In the genomic region with DNA sequence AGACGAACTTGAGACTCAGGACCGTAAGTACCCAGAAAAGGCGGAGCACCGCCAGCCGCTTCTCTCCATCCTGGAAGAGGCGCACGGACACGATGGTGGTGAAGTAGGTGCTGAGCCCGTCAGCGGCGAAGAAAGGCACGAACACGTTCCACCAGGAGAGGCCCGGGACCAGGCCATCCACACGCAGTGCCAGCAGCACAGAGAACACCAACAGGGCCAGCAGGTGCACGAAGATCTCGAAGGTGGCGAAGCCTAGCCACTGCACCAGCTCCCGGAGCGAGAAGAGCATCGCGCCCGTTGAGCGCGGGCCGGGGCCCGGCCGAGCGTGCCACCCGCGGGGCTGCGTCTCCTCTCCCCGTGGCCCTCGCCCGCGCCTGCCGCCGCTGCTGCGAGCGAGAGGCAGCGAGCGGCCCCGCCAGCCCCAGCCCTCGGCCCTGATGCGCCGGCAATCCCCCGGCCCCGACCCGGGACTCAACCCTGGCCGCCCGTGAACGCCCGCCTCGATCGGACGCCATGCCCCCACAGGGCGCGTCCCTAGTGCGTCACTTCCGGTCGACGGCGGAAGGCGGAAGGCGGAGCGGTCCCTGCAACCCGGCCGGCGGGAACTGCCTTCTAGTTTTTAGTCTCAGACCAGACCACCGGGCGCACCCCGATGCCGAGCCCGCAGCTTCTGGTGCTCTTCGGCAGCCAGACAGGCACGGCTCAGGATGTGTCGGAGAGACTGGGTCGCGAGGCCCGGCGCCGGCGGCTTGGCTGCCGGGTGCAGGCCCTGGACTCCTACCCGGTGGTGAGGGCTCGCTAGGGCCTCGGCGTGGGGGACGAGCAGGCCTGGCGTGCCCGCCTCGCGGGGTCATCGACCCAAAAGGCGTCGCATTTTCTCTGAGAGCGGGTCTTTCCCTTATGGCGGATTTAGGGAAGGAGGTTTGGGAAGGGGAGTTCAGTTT, we compare ENCODE assay signal across 8 cellular contexts. TPM values are rescaled to one million over a fixed set of nuclear protein-coding genes. Genes with fewer than 3 reads are reported as not detected.
A peak's percentile ranks its signal among the peaks of the same experiment; 100 is the strongest.
DNase-seq lines count a peak whose midpoint lies in the region; ATAC-seq and TF ChIP-seq lines count a peak whose summit lies in the region.

A gene (plus strand): TSS at position 575 of the 944 bp plus-strand sequence. CDS start 78 bp downstream, at position 653.
A gene with protein sequence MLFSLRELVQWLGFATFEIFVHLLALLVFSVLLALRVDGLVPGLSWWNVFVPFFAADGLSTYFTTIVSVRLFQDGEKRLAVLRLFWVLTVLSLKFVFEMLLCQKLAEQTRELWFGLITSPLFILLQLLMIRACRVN (minus strand): TSS at position 523 of the 944 bp plus-strand sequence. CDS start 234 bp downstream, at position 289.

- H3K27me3 ChIP-seq in BE2C (no peaks in the 10 kb centered on the region), mucosa of stomach (ENCODE audit: control insufficient read depth, insufficient read depth, low read length) (no peaks in the 10 kb centered on the region)

- no peaks in the 10 kb centered on the region for H3K9me3 ChIP-seq in BE2C
- H3K9me3 ChIP-seq in mucosa of stomach (ENCODE audit: control insufficient read depth, low read length) = no peaks in the 10 kb centered on the region

- H3K4me1 ChIP-seq in BE2C (peaks cover 6% of the 10 kb centered on the region), mucosa of stomach (ENCODE audit: control insufficient read depth, insufficient read depth, low read length) (peaks cover 26% of the 10 kb centered on the region)

- DNase-seq in BE2C (peak; percentile 94), RPMI7951 (ENCODE audit: low read depth) (peak; percentile 78)
- DNase-seq in Jurkat, Clone E6-1 (ENCODE audit: low read depth, low spot score) = peak; percentile 70
- DNase-seq in activated T-cell treated with anti-CD3 and anti-CD28 coated beads, Interleukin-2, amount 50 U/mL, for 48 hours = peak; percentile 96 to 97
- DNase-seq in stimulated activated CD8-positive, alpha-beta memory T cell treated with anti-CD3 and anti-CD28 coated beads, Interleukin-4, amount 100 ng/mL, for 24 hours (ENCODE audit: low read depth) = peak; percentile 92

- ATAC-seq in GM19351 (IDR thresholded peaks at IDR 0.05; ENCODE audit: unreplicated experiment) (peak; percentile 55), esophagus mucosa (peak; percentile 69)

- H3K4me3 ChIP-seq in BE2C (ENCODE audit: low read depth, low read length) = peak within 1 kb of the TSS; percentile 98
- peak within 1 kb of the TSS; percentile 69 for H3K4me3 ChIP-seq in Jurkat, Clone E6-1 (ENCODE audit: low read length)
- H3K4me3 ChIP-seq in mucosa of stomach (ENCODE audit: low read length) = peak within 1 kb of the TSS; percentile 86

- H3K9ac ChIP-seq in mucosa of stomach (ENCODE audit: low read length) = peak within 1 kb of the TSS; percentile 86

- no peak for TF ChIP-seq CTCF in BE2C (IDR thresholded peaks at IDR 0.05; ENCODE audit: low read depth, low read length)

- H3K36me3 ChIP-seq in BE2C = no peaks in the 10 kb centered on the region
- no peaks in the 10 kb centered on the region for H3K36me3 ChIP-seq in mucosa of stomach (ENCODE audit: control insufficient read depth, insufficient read depth, low read length)

RNA-seq across cellular contexts. Expression of the first gene that starts in this region (rescaled TPM):
- 18.9 TPM for polyA plus RNA-seq in BE2C (2012; ENCODE audit: insufficient read depth, insufficient read length, low read depth)
- 34.2 TPM for polyA plus RNA-seq in Jurkat, Clone E6-1 (2012; ENCODE audit: insufficient read depth, insufficient read length)
- 4.6 and 5.4 TPM in 2 replicates for total RNA-seq in RPMI7951 (2014; rRNA removed; shearing (Covaris generic))
- total RNA-seq in esophagus mucosa = 8.6 TPM

RNA-seq across cellular contexts. Expression of the second gene that starts in this region (rescaled TPM):
- 133 TPM for polyA plus RNA-seq in BE2C (2012; ENCODE audit: insufficient read depth, insufficient read length, low read depth)
- polyA plus RNA-seq in Jurkat, Clone E6-1 (2012; ENCODE audit: insufficient read depth, insufficient read length) = 38.4 TPM
- total RNA-seq in RPMI7951 (2014; rRNA removed; shearing (Covaris generic)) = 39.1 and 40.0 TPM in 2 replicates
- 24.8 TPM for total RNA-seq in esophagus mucosa

Comparison
In these comparisons a context has a peak if more than half of its experiments do, and no peak if none do; other contexts are left out.
1. Peak in every context shown above with its lines: DNase-seq, ATAC-seq and H3K4me3 ChIP-seq.